8 cellular contexts compared by ENCODE assay signal in genomic region chr14:57692671-57693070, GRCh38.
DNase-seq lines count a peak whose midpoint lies in the region; ATAC-seq and TF ChIP-seq lines count a peak whose summit lies in the region.

No MANE protein-coding gene starts in this region.

- no peaks in the 10 kb centered on the region for H3K4me1 Mint-ChIP-seq in T-cell

- CTCF ChIA-PET in T-cell (lab: Charles Lee), result interaction anchor here in 1 of 2 donors (0.5 kb wide), 1 partner anchor 16 kb away, joined by 3 read pairs; no protein-coding TSS in a partner anchor

- H3K4me3 ChIP-seq in heart left ventricle (no peak overlapping the region), transverse colon (no peak overlapping the region)

- in situ Hi-C loops in transverse colon (cut with MboI; ENCODE audit: low pct_ligation_motif_present in 1 of 4, low pct_unique_long_range_greater_than_20kb in 1 of 4, low sequenced_read_pairs in 3 of 4), result no loop called here

- H3K27ac ChIP-seq in heart left ventricle (no peak overlapping the region), transverse colon (no peak overlapping the region)

- no peaks in the 10 kb centered on the region for H3K4me1 ChIP-seq in heart left ventricle
- H3K4me1 ChIP-seq in transverse colon, result no peaks in the 10 kb centered on the region

- H3K27me3 Mint-ChIP-seq in T-cell, result no peaks in the 10 kb centered on the region

- intact Hi-C loops in heart left ventricle (cut with DNase I), result loop anchor here in 4 of 10 donors (2.0 to 10.0 kb wide), 3 partner anchors 380 to 382 kb away; no protein-coding TSS in a partner anchor
- intact Hi-C loops in left ventricle myocardium superior (cut with micrococcal nuclease), result no loop called here
- intact Hi-C loops in transverse colon (cut with DNase I; ENCODE audit: low total_unique reads), result no loop called here

- peak in 11 of 12 donors; percentile 11 to 47 (median 30) for TF ChIP-seq CTCF in heart left ventricle (IDR thresholded peaks at IDR 0.05)
- peak in 3 of 5 experiments; percentile 18 to 32 (median 23) for TF ChIP-seq CTCF in transverse colon (IDR thresholded peaks at IDR 0.05)

- DNase-seq in heart left ventricle (no peak), left ventricle myocardium superior (no peak), NCI-H526 treated with DMSO at 0.1 percent for 48 hours (lab: John Stamatoyannopoulos, UW) (peak; percentile 33), erythroblast (lab: John Stamatoyannopoulos, UW) (peak; percentile 7 to 37), transverse colon (no peak), T-cell (no peak)
- no peak for DNase-seq in central memory CD4-positive, alpha-beta T cell

- H3K4me3 Mint-ChIP-seq in T-cell, result no peak overlapping the region

- ATAC-seq in heart left ventricle (no peak), left ventricle myocardium superior (no peak), T-cell (replicated peaks in 1 of 4) (no peak), HG03378 (IDR thresholded peaks at IDR 0.05; ENCODE audit: unreplicated experiment) (no peak)

- H3K9me3 Mint-ChIP-seq in T-cell, result peaks cover 0 to 4% (median 4%) of the 10 kb centered on the region in 3 donors

- no peak overlapping the region for H3K27ac Mint-ChIP-seq in T-cell

- H3K36me3 ChIP-seq in heart left ventricle (no peaks in the 10 kb centered on the region), transverse colon (no peaks in the 10 kb centered on the region)

- H3K9me3 ChIP-seq in heart left ventricle (peaks cover 0 to 22% (median 0%) of the 10 kb centered on the region in 12 donors), transverse colon (no peaks in the 10 kb centered on the region)

- no peaks in the 10 kb centered on the region for H3K36me3 Mint-ChIP-seq in T-cell

- TF ChIP-seq EP300 in transverse colon (IDR thresholded peaks at IDR 0.05; ENCODE audit: low read depth), result no peak

- H3K27me3 ChIP-seq in heart left ventricle (no peaks in the 10 kb centered on the region), transverse colon (no peaks in the 10 kb centered on the region)

- POLR2A ChIA-PET in T-cell (lab: Charles Lee), result no interaction called here

- no peak for TF ChIP-seq POLR2A in heart left ventricle (IDR thresholded peaks at IDR 0.05)
- TF ChIP-seq POLR2A in erythroblast (IDR thresholded peaks at IDR 0.05; ENCODE audit: low read length), result no peak
- no peak for TF ChIP-seq POLR2A in transverse colon (IDR thresholded peaks at IDR 0.05)

Comparison
In these comparisons a context has a peak if more than half of its experiments do, and no peak if none do; other contexts are left out.
1. DNase-seq: peak in NCI-H526 treated with DMSO at 0.1 percent for 48 hours (single experiment) and erythroblast (2 of 2); none in heart left ventricle (0 of 5), left ventricle myocardium superior (single experiment), transverse colon (single experiment), T-cell (0 of 34) and central memory CD4-positive, alpha-beta T cell (single experiment).